ENCODE assay signal across 1 cellular context in genomic region chr22:21587803-21588611, GRCh38.
TF ChIP-seq lines count a peak whose summit lies in the region.

No MANE protein-coding gene starts in this region.

TF ChIP-seq in GM23338, 12 proteins besides CTCF, POLR2A, EP300 and RAD21 (continued from another document):
- TF ChIP-seq ETS1 (IDR thresholded peaks at IDR 0.05) (no peak), POLR2AphosphoS5 (IDR thresholded peaks at IDR 0.05; ENCODE audit: low read depth) (no peak)
TF ChIP-seq in GM23338: peak in this region for 0.
